Comparison of ENCODE assay signal across 1 cellular context in genomic region chr3:162367443-162368132, GRCh38.
TF ChIP-seq lines count a peak whose summit lies in the region.

No MANE protein-coding gene starts in this region.

TF ChIP-seq in HepG2, 621 proteins besides CTCF, POLR2A, EP300 and RAD21 (continued from another document):
- TF ChIP-seq, protein P1, sequence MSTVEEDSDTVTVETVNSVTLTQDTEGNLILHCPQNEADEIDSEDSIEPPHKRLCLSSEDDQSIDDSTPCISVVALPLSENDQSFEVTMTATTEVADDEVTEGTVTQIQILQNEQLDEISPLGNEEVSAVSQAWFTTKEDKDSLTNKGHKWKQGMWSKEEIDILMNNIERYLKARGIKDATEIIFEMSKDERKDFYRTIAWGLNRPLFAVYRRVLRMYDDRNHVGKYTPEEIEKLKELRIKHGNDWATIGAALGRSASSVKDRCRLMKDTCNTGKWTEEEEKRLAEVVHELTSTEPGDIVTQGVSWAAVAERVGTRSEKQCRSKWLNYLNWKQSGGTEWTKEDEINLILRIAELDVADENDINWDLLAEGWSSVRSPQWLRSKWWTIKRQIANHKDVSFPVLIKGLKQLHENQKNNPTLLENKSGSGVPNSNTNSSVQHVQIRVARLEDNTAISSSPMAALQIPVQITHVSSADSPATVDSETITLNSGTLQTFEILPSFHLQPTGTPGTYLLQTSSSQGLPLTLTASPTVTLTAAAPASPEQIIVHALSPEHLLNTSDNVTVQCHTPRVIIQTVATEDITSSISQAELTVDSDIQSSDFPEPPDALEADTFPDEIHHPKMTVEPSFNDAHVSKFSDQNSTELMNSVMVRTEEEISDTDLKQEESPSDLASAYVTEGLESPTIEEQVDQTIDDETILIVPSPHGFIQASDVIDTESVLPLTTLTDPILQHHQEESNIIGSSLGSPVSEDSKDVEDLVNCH (CRISPR knock-in tag; IDR thresholded peaks at IDR 0.05), result no peak
- no peak for TF ChIP-seq HOXA7 (CRISPR knock-in tag; IDR thresholded peaks at IDR 0.05)
- TF ChIP-seq ZKSCAN5 (CRISPR knock-in tag; IDR thresholded peaks at IDR 0.05), result no peak
- TF ChIP-seq, protein P2, sequence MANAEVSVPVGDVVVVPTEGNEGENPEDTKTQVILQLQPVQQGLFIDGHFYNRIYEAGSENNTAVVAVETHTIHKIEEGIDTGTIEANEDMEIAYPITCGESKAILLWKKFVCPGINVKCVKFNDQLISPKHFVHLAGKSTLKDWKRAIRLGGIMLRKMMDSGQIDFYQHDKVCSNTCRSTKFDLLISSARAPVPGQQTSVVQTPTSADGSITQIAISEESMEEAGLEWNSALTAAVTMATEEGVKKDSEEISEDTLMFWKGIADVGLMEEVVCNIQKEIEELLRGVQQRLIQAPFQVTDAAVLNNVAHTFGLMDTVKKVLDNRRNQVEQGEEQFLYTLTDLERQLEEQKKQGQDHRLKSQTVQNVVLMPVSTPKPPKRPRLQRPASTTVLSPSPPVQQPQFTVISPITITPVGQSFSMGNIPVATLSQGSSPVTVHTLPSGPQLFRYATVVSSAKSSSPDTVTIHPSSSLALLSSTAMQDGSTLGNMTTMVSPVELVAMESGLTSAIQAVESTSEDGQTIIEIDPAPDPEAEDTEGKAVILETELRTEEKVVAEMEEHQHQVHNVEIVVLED (CRISPR knock-in tag; IDR thresholded peaks at IDR 0.05; ENCODE audit: borderline replicate concordance), result no peak
- TF ChIP-seq YEATS2 (CRISPR knock-in tag; IDR thresholded peaks at IDR 0.05; ENCODE audit: borderline replicate concordance), result no peak
- no peak for TF ChIP-seq FOXC1 (CRISPR knock-in tag; IDR thresholded peaks at IDR 0.05; ENCODE audit: borderline replicate concordance)
- no peak for TF ChIP-seq TSC22D2 (CRISPR knock-in tag; IDR thresholded peaks at IDR 0.05; ENCODE audit: borderline replicate concordance)
- no peak for TF ChIP-seq RXRB (CRISPR knock-in tag; IDR thresholded peaks at IDR 0.05; ENCODE audit: borderline replicate concordance)
- no peak for TF ChIP-seq BCL3 (CRISPR knock-in tag; IDR thresholded peaks at IDR 0.05)
- no peak for TF ChIP-seq MTA1 (CRISPR knock-in tag; IDR thresholded peaks at IDR 0.05; ENCODE audit: borderline replicate concordance)
- no peak for TF ChIP-seq MAF1 (CRISPR knock-in tag; IDR thresholded peaks at IDR 0.05; ENCODE audit: borderline replicate concordance)
- no peak for TF ChIP-seq ONECUT2 (CRISPR knock-in tag; IDR thresholded peaks at IDR 0.05)
